Comparison of ENCODE assay signal across 8 cellular contexts in genomic region chr21:31558839-31559367, GRCh38.
DNase-seq lines count a peak whose midpoint lies in the region; ATAC-seq and TF ChIP-seq lines count a peak whose summit lies in the region.

No MANE protein-coding gene starts in this region.

- peaks cover 12% of the 10 kb centered on the region for H3K36me3 Mint-ChIP-seq in activated CD4-positive, alpha-beta memory T cell treated with anti-CD3 and anti-CD28 coated beads, Interleukin-2, amount 10 ng/mL, durations not matched to agents 7 days and 5 days (ENCODE audit: low read depth)

- ATAC-seq in GM18867 (IDR thresholded peaks at IDR 0.05; ENCODE audit: unreplicated experiment) (peak; percentile 92), HG03108 (IDR thresholded peaks at IDR 0.05; ENCODE audit: unreplicated experiment) (peak; percentile 85)

- H3K4me1 ChIP-seq in A673 (ENCODE audit: insufficient read depth, low read length, poor library complexity, severe bottlenecking) = peaks cover 33% of the 10 kb centered on the region
- H3K4me1 ChIP-seq in duodenal mucosa (ENCODE audit: control insufficient read depth in 1 of 2, insufficient read depth in 2 of 2, low read length in 2 of 2) = peaks cover 4 to 18% of the 10 kb centered on the region in 2 donors

- no TSS peak for BruUV-seq in A673 (replicated peaks; lab: Mats Ljungman, UMichigan)

- no peak overlapping the region for H3K9ac ChIP-seq in duodenal mucosa (ENCODE audit: low read depth in 1 of 2, low read length in 2 of 2)

- H3K27me3 ChIP-seq in A673 (replicated peaks; ENCODE audit: insufficient read depth, low read depth, low read length, poor library complexity) = peaks cover 23% of the 10 kb centered on the region
- peaks cover 27 to 33% of the 10 kb centered on the region in 2 donors for H3K27me3 ChIP-seq in duodenal mucosa (ENCODE audit: control insufficient read depth in 1 of 2, insufficient read depth in 2 of 2, low read length in 2 of 2)

- H3K27me3 Mint-ChIP-seq in activated CD4-positive, alpha-beta memory T cell treated with anti-CD3 and anti-CD28 coated beads, Interleukin-2, amount 10 ng/mL, durations not matched to agents 7 days and 5 days = peaks cover 34% of the 10 kb centered on the region

- TF ChIP-seq CTCF in A673 (conservative IDR thresholded peaks at IDR 0.05; ENCODE audit: low read depth, low read length) = peak; percentile 32; the same call in 1 of the 2 replicates

- CTCF ChIA-PET in A673 (lab: Charles Lee) = interaction anchor here (0.7 kb wide), 1 partner anchor 537 kb away, joined by 5 read pairs; no protein-coding TSS in a partner anchor
- CTCF ChIA-PET in activated CD4-positive, alpha-beta memory T cell treated with anti-CD3 and anti-CD28 coated beads, Interleukin-2, amount 10 ng/mL, durations not matched to agents 7 days and 5 days (lab: Charles Lee) = interaction anchor here (0.6 to 3.4 kb wide), 33 partner anchors 8 to 1003 kb away, joined by 3 to 25 read pairs (median 4); partner anchors contain the start of gene TIAM1

- H3K27ac Mint-ChIP-seq in activated CD4-positive, alpha-beta memory T cell treated with anti-CD3 and anti-CD28 coated beads, Interleukin-2, amount 10 ng/mL, durations not matched to agents 7 days and 5 days = no peak overlapping the region

- no peaks in the 10 kb centered on the region for H3K9me3 Mint-ChIP-seq in activated CD4-positive, alpha-beta memory T cell treated with anti-CD3 and anti-CD28 coated beads, Interleukin-2, amount 10 ng/mL, durations not matched to agents 7 days and 5 days

- POLR2A ChIA-PET in A673 (lab: Charles Lee; ENCODE audit: low non-redundant PET) = interaction anchor here (0.6 to 0.7 kb wide), 2 partner anchors 306 to 404 kb away, joined by 8 to 16 read pairs; no protein-coding TSS in a partner anchor
- POLR2A ChIA-PET in activated CD4-positive, alpha-beta memory T cell treated with anti-CD3 and anti-CD28 coated beads, Interleukin-2, amount 10 ng/mL, durations not matched to agents 7 days and 5 days (lab: Charles Lee) = interaction anchor here (0.6 to 3.2 kb wide), 28 partner anchors 9 to 460 kb away, joined by 3 to 21 read pairs (median 4); partner anchors contain the start of gene SCAF4

- peaks cover 46% of the 10 kb centered on the region for H3K4me1 Mint-ChIP-seq in activated CD4-positive, alpha-beta memory T cell treated with anti-CD3 and anti-CD28 coated beads, Interleukin-2, amount 10 ng/mL, durations not matched to agents 7 days and 5 days

- H3K4me3 Mint-ChIP-seq in activated CD4-positive, alpha-beta memory T cell treated with anti-CD3 and anti-CD28 coated beads, Interleukin-2, amount 10 ng/mL, durations not matched to agents 7 days and 5 days = peak overlapping the region; percentile 86

- H3K4me3 ChIP-seq in A673 (ENCODE audit: low read depth, low read length, poor library complexity, severe bottlenecking) = peak overlapping the region; percentile 59
- peak overlapping the region; percentile 66 to 75 for H3K4me3 ChIP-seq in duodenal mucosa (ENCODE audit: low read depth in 1 of 2, low read length in 2 of 2)

- intact Hi-C loops in A673 (cut with micrococcal nuclease; ENCODE audit: unreplicated experiment) = no loop called here

- DNase-seq in A673 (ENCODE audit: low spot score) = peak; percentile 95
- peak; percentile 98 for DNase-seq in NCI-H226
- DNase-seq in activated CD4-positive, alpha-beta memory T cell treated with anti-CD3 and anti-CD28 coated beads, Interleukin-2, amount 10 ng/mL, durations not matched to agents 7 days and 5 days = peak; percentile 93
- DNase-seq in lung microvascular endothelial cell (ENCODE audit: low read depth in 2 of 2) = peak; percentile 89 to 91
- DNase-seq in stimulated activated CD4-positive, alpha-beta T cell treated with anti-CD3 and anti-CD28 coated beads, TNF-alpha, amount 100 ng/mL, for 4 hours (ENCODE audit: low read depth in 3 of 3) = peak; percentile 86

- peak overlapping the region; percentile 53 for H3K27ac ChIP-seq in A673 (ENCODE audit: low read depth, low read length, poor library complexity, severe bottlenecking)
- H3K27ac ChIP-seq in duodenal mucosa (ENCODE audit: low read depth, low read length) = no peak overlapping the region

- H3K9me3 ChIP-seq in A673 (ENCODE audit: low read depth, low read length, poor library complexity, severe bottlenecking) (no peaks in the 10 kb centered on the region), duodenal mucosa (ENCODE audit: control insufficient read depth in 1 of 2, low read length in 2 of 2) (no peaks in the 10 kb centered on the region)

- H3K36me3 ChIP-seq in A673 (ENCODE audit: insufficient read depth, low read length, poor library complexity, severe bottlenecking) (no peaks in the 10 kb centered on the region), duodenal mucosa (ENCODE audit: control insufficient read depth in 1 of 2, insufficient read depth in 2 of 2, low read length in 2 of 2) (no peaks in the 10 kb centered on the region)
